ENCODE assay signal across 17 cellular contexts in the genomic region with DNA sequence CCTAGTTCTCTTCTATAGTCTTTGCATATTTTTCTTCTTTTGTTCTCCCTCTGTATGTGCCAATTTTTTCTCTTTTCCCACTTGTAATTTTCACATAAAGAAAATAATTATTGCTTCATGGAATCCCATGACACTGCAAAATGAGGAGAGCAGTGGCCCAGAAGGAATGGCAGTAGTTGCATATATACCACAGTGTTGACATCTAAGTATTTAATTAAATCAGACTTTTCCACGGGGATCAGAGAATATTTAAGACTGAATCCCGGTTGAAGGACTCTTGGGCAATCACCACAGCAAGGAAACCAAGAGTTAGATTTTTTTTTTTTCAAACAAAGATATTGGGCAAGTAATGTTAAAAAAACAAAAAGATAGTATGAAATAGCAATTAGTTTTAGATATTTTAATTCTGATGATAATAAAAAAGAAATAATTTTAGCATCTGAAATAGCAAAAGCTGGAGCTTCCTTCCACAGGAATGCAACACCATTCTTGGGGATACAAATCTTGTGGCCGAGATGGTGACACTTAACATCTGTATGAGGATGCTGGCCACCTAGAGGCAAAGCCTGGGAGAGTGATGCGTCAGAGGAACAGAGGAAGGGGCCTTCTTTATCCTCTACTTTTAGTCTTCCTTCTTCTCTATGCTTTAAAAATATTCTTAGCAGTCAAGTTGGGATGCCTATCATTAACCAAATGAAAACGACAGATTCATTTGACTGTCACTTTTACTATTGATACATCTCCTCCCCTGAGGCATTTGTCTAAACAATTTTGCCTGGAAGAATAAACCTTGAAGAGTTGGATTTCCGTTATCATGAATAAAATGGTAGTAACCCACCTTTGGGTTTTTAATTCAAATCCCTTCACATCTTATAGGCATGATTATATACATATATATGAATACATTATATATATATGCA.
A peak's percentile ranks its signal among the peaks of the same experiment; 100 is the strongest.
DNase-seq lines count a peak whose midpoint lies in the region; ATAC-seq and TF ChIP-seq lines count a peak whose summit lies in the region.
"Had no signal": no experiment of that assay in that cellular context is flagged by ENCODE, and none has a peak within 500 bp of the region (broad histone marks: within the 10 kb centered on the region; RNA-seq: fewer than 3 reads in every experiment).

No MANE protein-coding gene starts in this region.

- H3K9me3 Mint-ChIP-seq in neural progenitor cell, result no peaks in the 10 kb centered on the region
- H3K9me3 Mint-ChIP-seq in naive thymus-derived CD8-positive, alpha-beta T cell, result peaks cover 0 to 5% (median 0%) of the 10 kb centered on the region in 9 donors
- H3K9me3 Mint-ChIP-seq: activated T-helper 2 cell treated with anti-CD3 and anti-CD28 coated beads, Interferon-gamma antibody, Interleukin-2, Interleukin-4, amounts not matched to agents 10 μg/mL and 5 μg/mL and 100 μg/mL, durations not matched to agents 14 hours and 24 hours and 36 hours had no signal

- H3K27ac Mint-ChIP-seq in neural progenitor cell, result no peak overlapping the region
- H3K27ac Mint-ChIP-seq in naive thymus-derived CD8-positive, alpha-beta T cell, result no peak overlapping the region
- H3K27ac Mint-ChIP-seq in T-helper 17 cell, result no peak overlapping the region
- H3K27ac Mint-ChIP-seq: activated T-helper 2 cell treated with anti-CD3 and anti-CD28 coated beads, Interferon-gamma antibody, Interleukin-2, Interleukin-4, amounts not matched to agents 10 μg/mL and 5 μg/mL and 100 μg/mL, durations not matched to agents 14 hours and 24 hours and 36 hours had no signal

- H3K79me2 ChIP-seq in neural progenitor cell (ENCODE audit: low read depth) (no peaks in the 10 kb centered on the region), MM.1S (ENCODE audit: low read length) (no peaks in the 10 kb centered on the region)

- no peaks in the 10 kb centered on the region for H3F3A ChIP-seq in neural progenitor cell (ENCODE audit: low read depth)
- H3F3A ChIP-seq in MM.1S (ENCODE audit: insufficient read depth, low read length), result no peaks in the 10 kb centered on the region

- H3K36me3 Mint-ChIP-seq in neural progenitor cell (no peaks in the 10 kb centered on the region), T-helper 17 cell (ENCODE audit: low read depth) (no peaks in the 10 kb centered on the region)
- no peaks in the 10 kb centered on the region for H3K36me3 Mint-ChIP-seq in naive thymus-derived CD8-positive, alpha-beta T cell

- DNase-seq in GM03348 (ENCODE audit: low spot score) (peak; percentile 41), NB4 (ENCODE audit: low read depth) (peak; percentile 11), epithelial cell of proximal tubule (ENCODE audit: low read depth) (no peak), neural progenitor cell (ENCODE audit: low spot score) (peak; percentile 33), T-helper 17 cell (no peak), MM.1S (no peak)
- DNase-seq in naive thymus-derived CD8-positive, alpha-beta T cell, result no peak
- DNase-seq: aorta; C1 segment of cervical spinal cord; DMS53; dorsolateral prefrontal cortex; NCI-H1092; SJCRH30; stimulated activated naive CD4-positive, alpha-beta T cell treated with Interleukin-2 at 50 U/mL for 16 hours had no signal

- H3K36me3 ChIP-seq in neural progenitor cell (no peaks in the 10 kb centered on the region), MM.1S (replicated peaks; ENCODE audit: insufficient read depth, low read length) (no peaks in the 10 kb centered on the region)
- H3K36me3 ChIP-seq: SJCRH30 had no signal

- TF ChIP-seq CTCF in NB4 (IDR thresholded peaks at IDR 0.05; ENCODE audit: low read depth, low read length) (no peak), epithelial cell of proximal tubule (conservative IDR thresholded peaks at IDR 0.05; ENCODE audit: low read depth, low read length) (peak; percentile 20), neural progenitor cell (IDR thresholded peaks at IDR 0.05) (peak; percentile 31), MM.1S (IDR thresholded peaks at IDR 0.05; ENCODE audit: low read length) (no peak)

- H3K9me3 ChIP-seq in neural progenitor cell (ENCODE audit: low read depth) (no peaks in the 10 kb centered on the region), T-helper 17 cell (ENCODE audit: control insufficient read depth, low read length, poor library complexity, severe bottlenecking) (no peaks in the 10 kb centered on the region), MM.1S (replicated peaks; ENCODE audit: insufficient read depth, low read length) (no peaks in the 10 kb centered on the region)
- H3K9me3 ChIP-seq: SJCRH30 had no signal

- H3K4me1 Mint-ChIP-seq in neural progenitor cell, result no peaks in the 10 kb centered on the region
- no peaks in the 10 kb centered on the region for H3K4me1 Mint-ChIP-seq in naive thymus-derived CD8-positive, alpha-beta T cell
- H3K4me1 Mint-ChIP-seq in T-helper 17 cell, result no peaks in the 10 kb centered on the region

- H3K4me2 ChIP-seq in neural progenitor cell, result no peak overlapping the region
- H3K4me2 ChIP-seq in MM.1S (ENCODE audit: low read depth, low read length), result no peak overlapping the region

- H2AFZ ChIP-seq in neural progenitor cell (replicated peaks) (no peak overlapping the region), MM.1S (ENCODE audit: low read length) (no peak overlapping the region)

- TF ChIP-seq POLR2A in NB4 (IDR thresholded peaks at IDR 0.05; ENCODE audit: extremely low read depth, insufficient read length), result no peak

- no peaks in the 10 kb centered on the region for H4K20me1 ChIP-seq in neural progenitor cell (ENCODE audit: low read depth)
- H4K20me1 ChIP-seq in MM.1S (ENCODE audit: insufficient read depth, low read length), result no peaks in the 10 kb centered on the region

- ATAC-seq in HG02981 (IDR thresholded peaks at IDR 0.05; ENCODE audit: unreplicated experiment) (no peak), T-helper 17 cell (no peak)
- ATAC-seq in naive thymus-derived CD8-positive, alpha-beta T cell, result no peak

- H3K4me1 ChIP-seq in neural progenitor cell (no peaks in the 10 kb centered on the region), MM.1S (ENCODE audit: low read length) (no peaks in the 10 kb centered on the region)
- H3K4me1 ChIP-seq: SJCRH30 had no signal

- H3K27ac ChIP-seq in neural progenitor cell (no peak overlapping the region), MM.1S (ENCODE audit: low read length) (no peak overlapping the region)
- H3K27ac ChIP-seq: dorsolateral prefrontal cortex, SJCRH30 had no signal

- POLR2A ChIA-PET in naive thymus-derived CD8-positive, alpha-beta T cell (lab: Charles Lee), result no interaction called here

- H3K4me3 ChIP-seq in NB4 (ENCODE audit: low read depth, low read length), result no peak overlapping the region
- H3K4me3 ChIP-seq in epithelial cell of proximal tubule (ENCODE audit: low read depth, low read length), result no peak overlapping the region
- no peak overlapping the region for H3K4me3 ChIP-seq in neural progenitor cell
- H3K4me3 ChIP-seq in MM.1S (ENCODE audit: low read length), result no peak overlapping the region
- H3K4me3 ChIP-seq: dorsolateral prefrontal cortex, SJCRH30, skin epidermis had no signal

- H3K9me2 ChIP-seq in MM.1S (replicated peaks; ENCODE audit: insufficient read depth, low read length), result no peaks in the 10 kb centered on the region

- H3K27me3 ChIP-seq in neural progenitor cell (no peaks in the 10 kb centered on the region), MM.1S (replicated peaks; ENCODE audit: insufficient read depth, low read length) (no peaks in the 10 kb centered on the region)
- H3K27me3 ChIP-seq: dorsolateral prefrontal cortex, SJCRH30 had no signal

- no peak overlapping the region for H3K9ac ChIP-seq in neural progenitor cell
- H3K9ac ChIP-seq in MM.1S (ENCODE audit: low read length), result no peak overlapping the region

- no peak overlapping the region for H3K4me3 Mint-ChIP-seq in neural progenitor cell
- no peak overlapping the region for H3K4me3 Mint-ChIP-seq in naive thymus-derived CD8-positive, alpha-beta T cell
- H3K4me3 Mint-ChIP-seq in T-helper 17 cell, result no peak overlapping the region

- H3K27me3 Mint-ChIP-seq in neural progenitor cell (ENCODE audit: insufficient read depth, low read depth) (no peaks in the 10 kb centered on the region), T-helper 17 cell (no peaks in the 10 kb centered on the region)
- H3K27me3 Mint-ChIP-seq in naive thymus-derived CD8-positive, alpha-beta T cell, result no peaks in the 10 kb centered on the region

Comparison
In these comparisons a context has a peak if more than half of its experiments do, and no peak if none do; other contexts are left out.
1. DNase-seq: peak in GM03348 (single experiment), NB4 (single experiment) and neural progenitor cell (single experiment); none in epithelial cell of proximal tubule (single experiment), naive thymus-derived CD8-positive, alpha-beta T cell (0 of 10), T-helper 17 cell (0 of 3) and MM.1S (single experiment).
2. CTCF ChIP-seq: peak in epithelial cell of proximal tubule (single experiment) and neural progenitor cell (single experiment); none in NB4 (single experiment) and MM.1S (single experiment).